ENCODE assay signal across 9 cellular contexts in the genomic region with DNA sequence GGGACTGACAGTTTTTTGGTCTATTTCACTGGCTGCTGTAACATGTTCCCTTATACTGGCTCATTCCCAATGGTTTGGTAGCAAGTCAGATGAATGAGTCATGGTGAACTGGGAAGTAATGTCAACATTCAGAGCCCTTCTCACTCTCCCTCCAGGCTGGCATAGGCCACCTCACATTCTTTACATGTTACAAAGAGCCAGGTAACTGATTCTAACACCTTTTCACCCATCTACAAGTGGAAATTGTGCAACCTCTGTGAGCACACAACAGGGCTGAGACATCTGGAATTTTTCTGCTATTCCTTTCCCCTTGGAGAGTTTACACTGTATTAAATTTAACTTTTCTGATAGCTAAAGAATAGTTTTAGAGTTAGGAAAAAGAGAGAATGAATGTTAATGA.
DNase-seq lines count a peak whose midpoint lies in the region; ATAC-seq, FAIRE-seq and TF ChIP-seq lines count a peak whose summit lies in the region.
"Had no signal": no experiment of that assay in that cellular context is flagged by ENCODE, and none has a peak within 500 bp of the region (broad histone marks: within the 10 kb centered on the region; RNA-seq: fewer than 3 reads in every experiment).

No MANE protein-coding gene starts in this region.

- H3K9ac ChIP-seq in keratinocyte (ENCODE audit: control insufficient read depth, extremely low read depth, insufficient read depth, low read length) = no peak overlapping the region
- H3K9ac ChIP-seq in kidney (ENCODE audit: low read length in 2 of 2) = no peak overlapping the region

- peak overlapping the region; percentile 13 for H2AFZ ChIP-seq in keratinocyte (ENCODE audit: control insufficient read depth, low read length)

- H3K9me1 ChIP-seq in keratinocyte (ENCODE audit: control insufficient read depth, extremely low read depth, insufficient read depth, low read length) = no peaks in the 10 kb centered on the region

- H4K20me1 ChIP-seq in keratinocyte (ENCODE audit: control insufficient read depth, extremely low read depth, insufficient read depth, low read length) = no peaks in the 10 kb centered on the region

- intact Hi-C loops in Right ventricle myocardium superior (cut with DNase I) = no loop called here
- intact Hi-C loops in cardiac septum (cut with DNase I) = no loop called here
- intact Hi-C loops in body of pancreas (cut with DNase I) = no loop called here
- intact Hi-C loops in aorta (cut with DNase I) = no loop called here
- intact Hi-C loops in kidney (cut with DNase I) = no loop called here

- no peak overlapping the region for H3K4me3 ChIP-seq in body of pancreas
- peak overlapping the region in 2 of 3 experiments; percentile 36 to 44 for H3K4me3 ChIP-seq in keratinocyte (ENCODE audit: control insufficient read depth in 2 of 3, extremely low read depth in 1 of 3, insufficient read depth in 2 of 3, low read depth in 1 of 3, low read length in 3 of 3)
- no peak overlapping the region for H3K4me3 ChIP-seq in aorta (ENCODE audit: low read length in 2 of 2)
- no peak overlapping the region for H3K4me3 ChIP-seq in kidney (ENCODE audit: low read length in 2 of 2)

- DNase-seq in Right ventricle myocardium superior = no peak
- DNase-seq in cardiac septum (ENCODE audit: low spot score) = no peak
- peak; percentile 57 to 84 (median 74) for DNase-seq in body of pancreas
- DNase-seq in keratinocyte (ENCODE audit: low read depth, low spot score) = peak; percentile 95
- no peak for DNase-seq in aorta
- DNase-seq in kidney = no peak
- DNase-seq in activated CD4-positive, CD25-positive, alpha-beta regulatory T cell treated with anti-CD3 and anti-CD28 coated beads, Interleukin-2, amount 50 U/mL, for 72 hours = no peak

- H3K27ac ChIP-seq in body of pancreas (peak overlapping the region in 3 of 4 donors; percentile 22 to 67 (median 61)), keratinocyte (ENCODE audit: control insufficient read depth, insufficient read depth, low read length) (peak overlapping the region; percentile 73), aorta (ENCODE audit: low read depth in 1 of 2, low read length in 2 of 2) (no peak overlapping the region), kidney (ENCODE audit: low read depth in 2 of 2, low read length in 2 of 2) (no peak overlapping the region)
- H3K27ac ChIP-seq: C4-2B had no signal

- H3K36me3 ChIP-seq in body of pancreas (replicated peaks in 1 of 2; ENCODE audit: insufficient read depth in 1 of 2, low read depth in 2 of 2) (no peaks in the 10 kb centered on the region), keratinocyte (ENCODE audit: control insufficient read depth in 2 of 2, extremely low read depth in 1 of 2, insufficient read depth in 2 of 2, low read length in 2 of 2) (no peaks in the 10 kb centered on the region), aorta (ENCODE audit: control insufficient read depth in 1 of 2, insufficient read depth in 2 of 2, low read length in 1 of 2) (no peaks in the 10 kb centered on the region), kidney (ENCODE audit: control insufficient read depth in 1 of 2, insufficient read depth in 2 of 2, low read length in 2 of 2) (no peaks in the 10 kb centered on the region)

- H3K27me3 ChIP-seq in body of pancreas = no peaks in the 10 kb centered on the region
- H3K27me3 ChIP-seq in keratinocyte (ENCODE audit: control insufficient read depth, extremely low read depth, insufficient read depth, low read length) = no peaks in the 10 kb centered on the region
- H3K27me3 ChIP-seq in aorta (ENCODE audit: control insufficient read depth in 1 of 2, insufficient read depth in 2 of 2, low read length in 1 of 2) = no peaks in the 10 kb centered on the region

- peak; percentile 99 for ATAC-seq in Right ventricle myocardium superior (ENCODE audit: poor library complexity)
- ATAC-seq in body of pancreas = peak; percentile 100
- peak; percentile 92 for ATAC-seq in aorta (ENCODE audit: low FRiP score)
- ATAC-seq in HG03039 (IDR thresholded peaks at IDR 0.05; ENCODE audit: unreplicated experiment) = no peak

- dilution Hi-C loops in keratinocyte (cut with MboI; ENCODE audit: extremely low pct_ligation_motif_present, low sequenced_read_pairs) = no loop called here

- H3K4me1 ChIP-seq in body of pancreas (peaks cover 8% of the 10 kb centered on the region), keratinocyte (ENCODE audit: control insufficient read depth, extremely low read depth, insufficient read depth, low read length) (peaks cover 22% of the 10 kb centered on the region), aorta (ENCODE audit: control insufficient read depth in 1 of 2, insufficient read depth in 2 of 2, low read length in 2 of 2) (peaks cover 0 to 2% of the 10 kb centered on the region in 2 donors), kidney (ENCODE audit: control insufficient read depth in 1 of 2, insufficient read depth in 1 of 2, low read depth in 1 of 2, low read length in 2 of 2) (no peaks in the 10 kb centered on the region)

- FAIRE-seq in keratinocyte (lab: Jason Lieb, UNC) (peak; percentile 99), kidney (lab: Jason Lieb, UNC) (no peak)

- TF ChIP-seq CTCF in body of pancreas (IDR thresholded peaks at IDR 0.05) = no peak
- no peak for TF ChIP-seq CTCF in keratinocyte (optimal IDR thresholded peaks at IDR 0.05 in 1 of 3, IDR thresholded peaks at IDR 0.05 in 1 of 3, conservative IDR thresholded peaks at IDR 0.05 in 1 of 3; ENCODE audit: extremely low read depth in 1 of 3, insufficient read depth in 2 of 3, low read length in 3 of 3)
- no peak for TF ChIP-seq CTCF in kidney (IDR thresholded peaks at IDR 0.05; ENCODE audit: borderline replicate concordance, extremely low read depth, insufficient read depth)

- H3K79me2 ChIP-seq in keratinocyte (ENCODE audit: control insufficient read depth, insufficient read depth, low read length) = no peaks in the 10 kb centered on the region

- H3K4me2 ChIP-seq in keratinocyte (ENCODE audit: control insufficient read depth, extremely low read depth, insufficient read depth, low read depth, low read length) = peak overlapping the region; percentile 84

- no peak for TF ChIP-seq POLR2A in body of pancreas (IDR thresholded peaks at IDR 0.05)

- H3K9me3 ChIP-seq in body of pancreas (no peaks in the 10 kb centered on the region), keratinocyte (ENCODE audit: control insufficient read depth, low read depth, low read length) (no peaks in the 10 kb centered on the region), aorta (ENCODE audit: control insufficient read depth, low read length) (no peaks in the 10 kb centered on the region), kidney (ENCODE audit: control insufficient read depth in 1 of 2, low read length in 2 of 2) (no peaks in the 10 kb centered on the region)

Comparison
In these comparisons a context has a peak if more than half of its experiments do, and no peak if none do; other contexts are left out.
1. DNase-seq: peak in body of pancreas (4 of 4) and keratinocyte (single experiment); none in Right ventricle myocardium superior (single experiment), cardiac septum (single experiment), aorta (0 of 2), kidney (single experiment) and activated CD4-positive, CD25-positive, alpha-beta regulatory T cell treated with anti-CD3 and anti-CD28 coated beads, Interleukin-2, amount 50 U/mL, for 72 hours (single experiment).
2. H3K27ac ChIP-seq: peak in body of pancreas (3 of 4) and keratinocyte (single experiment); none in aorta (0 of 2) and kidney (0 of 2).
3. H3K4me3 ChIP-seq: peak in keratinocyte (2 of 3); none in body of pancreas (0 of 2), aorta (0 of 2) and kidney (0 of 2).